8 cellular contexts compared by ENCODE assay signal in the genomic region with DNA sequence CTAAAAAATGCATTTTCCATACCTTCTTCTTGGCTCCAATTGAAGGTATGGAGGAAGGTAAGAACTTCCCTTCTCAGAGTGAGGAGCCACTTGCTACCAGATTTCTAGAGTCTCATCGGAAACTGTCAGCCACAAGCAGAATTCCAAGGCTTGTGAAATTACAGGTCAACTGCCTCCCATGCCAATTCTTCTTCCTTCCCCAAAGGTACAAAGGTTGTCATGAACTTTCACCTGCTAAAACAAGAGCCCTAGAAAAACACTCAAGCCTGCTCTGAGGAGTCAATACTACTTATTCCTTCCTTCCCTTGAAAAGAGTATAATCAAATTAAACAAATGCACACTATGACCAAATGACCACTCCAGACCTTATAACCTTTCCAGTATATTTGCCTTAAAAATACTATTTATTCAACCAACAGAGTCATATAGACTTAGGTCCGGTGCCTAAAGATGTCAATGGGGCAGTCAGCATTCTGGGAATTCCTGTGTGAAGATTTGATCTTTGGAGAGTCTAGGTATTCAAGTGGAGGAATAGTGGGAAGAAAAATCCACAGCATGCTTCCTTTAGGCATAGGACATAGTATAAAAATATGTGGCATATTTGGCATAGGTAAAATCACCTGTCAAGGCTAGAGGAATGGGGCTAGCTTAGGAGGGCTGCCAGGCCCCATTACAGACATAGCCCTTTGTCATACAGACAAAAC.
"Had no signal": no experiment of that assay in that cellular context is flagged by ENCODE, and none has a peak within 500 bp of the region (broad histone marks: within the 10 kb centered on the region; RNA-seq: fewer than 3 reads in every experiment).

No MANE protein-coding gene starts in this region.

- ATAC-seq: GM12878 had no signal

- DNase-seq: GDM1, GF-D8 had no signal

- FAIRE-seq: G401.6, GM12878, GM12891, GM12892, GM18507, GM19239 had no signal

- H3K4me3 ChIP-seq: GM12878 had no signal
